1 cellular context compared by ENCODE assay signal in genomic region chr13:39536274-39536673, GRCh38.
TF ChIP-seq lines count a peak whose summit lies in the region.

No MANE protein-coding gene starts in this region.

TF ChIP-seq in WTC11, 78 proteins besides CTCF, POLR2A, EP300 and RAD21 (continued from another document):
- no peak for TF ChIP-seq ARID4B (CRISPR knock-in tag; IDR thresholded peaks at IDR 0.05; ENCODE audit: borderline replicate concordance)
- TF ChIP-seq ZBTB43 (CRISPR knock-in tag; IDR thresholded peaks at IDR 0.05), result no peak
- no peak for TF ChIP-seq IRF1 (CRISPR knock-in tag; IDR thresholded peaks at IDR 0.05)
- no peak for TF ChIP-seq TCF7 (CRISPR knock-in tag; IDR thresholded peaks at IDR 0.05; ENCODE audit: low read depth)
- no peak for TF ChIP-seq E2F1 (CRISPR knock-in tag; IDR thresholded peaks at IDR 0.05)
- no peak for TF ChIP-seq TEAD4 (CRISPR knock-in tag; IDR thresholded peaks at IDR 0.05)
- no peak for TF ChIP-seq GTF2I (CRISPR knock-in tag; conservative IDR thresholded peaks at IDR 0.05)
- no peak for TF ChIP-seq TP53 (CRISPR knock-in tag; IDR thresholded peaks at IDR 0.05)
- TF ChIP-seq ATF6 (CRISPR knock-in tag; IDR thresholded peaks at IDR 0.05), result no peak
- TF ChIP-seq KAT7 (CRISPR knock-in tag; IDR thresholded peaks at IDR 0.05; ENCODE audit: borderline replicate concordance), result no peak
